Comparison of ENCODE assay signal across 10 cellular contexts in genomic region chr3:100575704-100576103, GRCh38. TPM values are rescaled to one million over a fixed set of nuclear protein-coding genes. Genes with fewer than 3 reads are reported as not detected.
"Had no signal": no experiment of that assay in that cellular context is flagged by ENCODE, and none has a peak within 500 bp of the region (broad histone marks: within the 10 kb centered on the region; RNA-seq: fewer than 3 reads in every experiment).

No MANE protein-coding gene starts in this region.

- H3K4me3 Mint-ChIP-seq: HFFc6, IgD-negative memory B cell had no signal

- H3K9me3 Mint-ChIP-seq: HFFc6 had no signal

- H3K36me3 Mint-ChIP-seq: IgD-negative memory B cell had no signal

- H3K9me3 ChIP-seq: HAP-1 had no signal

- H3K4me1 ChIP-seq: HAP-1 had no signal

- H3K27ac ChIP-seq: GM23248 had no signal

- H3K27ac Mint-ChIP-seq: HFFc6, IgD-negative memory B cell had no signal

- H3K36me3 ChIP-seq: HAP-1 had no signal

- DNase-seq: GM23248, GOT3, HFFc6, KG1 had no signal

- H3K9ac ChIP-seq: GM23248 had no signal

- ATAC-seq: HCT116, K562 had no signal

- H3K4me1 Mint-ChIP-seq: IgD-negative memory B cell had no signal

- FAIRE-seq: H54, HTR-8/SVneo, K562 had no signal

- H2AFZ ChIP-seq: GM23248 had no signal

- H3K4me3 ChIP-seq: GM23248, HAP-1, K562 had no signal

RNA-seq across cellular contexts. Expression of gene ADGRG7, which starts 33.7 kb away (rescaled TPM):
- total RNA-seq: GM23248, HFFc6, K562 had no signal
- polyA plus RNA-seq: GM23248, IgD-negative memory B cell had no signal
